In genomic region chr13:40490086-40490723, GRCh38 we compare ENCODE assay signal across 10 cellular contexts.
DNase-seq lines count a peak whose midpoint lies in the region; ATAC-seq and TF ChIP-seq lines count a peak whose summit lies in the region.
"Had no signal": no experiment of that assay in that cellular context is flagged by ENCODE, and none has a peak within 500 bp of the region (broad histone marks: within the 10 kb centered on the region; RNA-seq: fewer than 3 reads in every experiment).

No MANE protein-coding gene starts in this region.

- ATAC-seq in GM19324 (IDR thresholded peaks at IDR 0.05; ENCODE audit: low FRiP score, unreplicated experiment) (no peak), GM18511 (IDR thresholded peaks at IDR 0.05; ENCODE audit: unreplicated experiment) (no peak)
- ATAC-seq: HepG2 had no signal

- H3K9me3 ChIP-seq in Loucy (ENCODE audit: insufficient read depth, low read depth, low read length), result no peaks in the 10 kb centered on the region

- no peaks in the 10 kb centered on the region for H4K20me1 ChIP-seq in Loucy (ENCODE audit: insufficient read depth, low read length, poor library complexity, severe bottlenecking)

- peak overlapping the region; percentile 54 for H3K4me2 ChIP-seq in Loucy (ENCODE audit: low read depth, low read length, poor library complexity, severe bottlenecking)

- H3K79me2 ChIP-seq in Loucy (ENCODE audit: insufficient read depth, low read length), result no peaks in the 10 kb centered on the region

- no peaks in the 10 kb centered on the region for H3F3A ChIP-seq in Loucy (ENCODE audit: low read depth)

- peaks cover 31% of the 10 kb centered on the region for H3K4me1 ChIP-seq in Loucy (ENCODE audit: insufficient read depth, low read length, poor library complexity, severe bottlenecking)

- no peaks in the 10 kb centered on the region for H3K36me3 ChIP-seq in Loucy (ENCODE audit: insufficient read depth, low read length)

- H3K27me3 ChIP-seq in Loucy (ENCODE audit: insufficient read depth, low read length, poor library complexity, severe bottlenecking), result no peaks in the 10 kb centered on the region

- H3K9me2 ChIP-seq in Loucy (replicated peaks; ENCODE audit: low read depth, low read length), result no peaks in the 10 kb centered on the region

- H3K4me3 ChIP-seq in Loucy (ENCODE audit: low read length, poor library complexity, severe bottlenecking), result peak overlapping the region; percentile 33

- no peak overlapping the region for H3K9ac ChIP-seq in Loucy (ENCODE audit: low read depth, low read length, poor library complexity, severe bottlenecking)

- DNase-seq in RPMI8226, result peak; percentile 20
- DNase-seq in activated naive CD4-positive, alpha-beta T cell treated with anti-CD3 and anti-CD28 coated beads, Interleukin-2, amount 50 U/mL, for 16 hours, result peak; percentile 41
- DNase-seq in stimulated activated CD4-positive, alpha-beta T cell treated with anti-CD3 and anti-CD28 coated beads, Interleukin-1b, Interleukin-23, amount 100 ng/mL, for 48 hours, result peak; percentile 43
- DNase-seq in CD1c-positive myeloid dendritic cell (ENCODE audit: extremely low spot score), result no peak
- DNase-seq: immature natural killer cell, SHP77 had no signal

- no peak overlapping the region for H2AFZ ChIP-seq in Loucy (ENCODE audit: low read length)

- no peak for TF ChIP-seq CTCF in Loucy (conservative IDR thresholded peaks at IDR 0.05; ENCODE audit: low read length)
